Comparison of ENCODE assay signal across 22 cellular contexts in the genomic region with DNA sequence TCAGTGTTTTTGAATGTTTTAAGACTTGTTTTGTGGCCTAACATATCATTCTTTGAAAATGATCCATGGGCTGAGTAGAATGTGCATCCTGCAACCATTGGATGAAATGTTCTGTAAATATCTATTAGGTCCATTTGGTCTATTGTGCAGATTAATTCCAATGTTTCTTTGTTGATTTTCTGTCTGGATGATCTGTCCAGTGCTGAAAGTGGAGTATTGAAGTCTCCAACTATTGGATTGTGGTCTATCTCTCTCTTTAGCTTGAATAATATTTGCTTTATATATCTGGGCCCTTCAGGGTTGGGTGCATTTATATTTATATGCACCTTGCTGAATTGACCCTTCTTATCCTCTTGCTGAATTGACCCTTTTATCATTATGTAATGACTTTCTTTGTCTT.
"Had no signal": no experiment of that assay in that cellular context is flagged by ENCODE, and none has a peak within 500 bp of the region (broad histone marks: within the 10 kb centered on the region; RNA-seq: fewer than 3 reads in every experiment).

No MANE protein-coding gene starts in this region.

- H3K27ac ChIP-seq: coronary artery, dorsolateral prefrontal cortex, esophagus muscularis mucosa, foreskin keratinocyte, gastroesophageal sphincter, heart left ventricle, hepatocyte, left ventricle myocardium inferior, lower lobe of right lung had no signal

- FAIRE-seq: endothelial cell of umbilical vein, kidney had no signal

- DNase-seq: dermis blood vessel endothelial cell; dorsolateral prefrontal cortex; effector CD4-positive, alpha-beta T cell; effector memory CD4-positive, alpha-beta T cell; foreskin keratinocyte; heart left ventricle; hypothalamus; immature natural killer cell; islet precursor cell; kidney; kidney glomerular epithelial cell; left colon; left ventricle myocardium inferior; lower lobe of right lung; mesenchymal stem cell; mucosa of descending colon had no signal

- H3K9me3 ChIP-seq: esophagus muscularis mucosa, gastroesophageal sphincter, heart left ventricle, left ventricle myocardium inferior, lower lobe of right lung, mucosa of descending colon had no signal

- H2AFZ ChIP-seq: hepatocyte had no signal

- H3K36me3 ChIP-seq: esophagus muscularis mucosa, gastroesophageal sphincter, heart left ventricle, left ventricle myocardium inferior, lower lobe of right lung had no signal

- H3K27me3 ChIP-seq: dorsolateral prefrontal cortex, esophagus muscularis mucosa, foreskin keratinocyte, gastroesophageal sphincter, heart left ventricle, hepatocyte had no signal

- ATAC-seq: foreskin keratinocyte, gastroesophageal sphincter, heart left ventricle, left colon, left lobe of liver, lower lobe of right lung, mucosa of descending colon had no signal

- H3K4me2 ChIP-seq: hepatocyte had no signal

- H3K79me2 ChIP-seq: hepatocyte had no signal

- H3K4me3 ChIP-seq: coronary artery, dorsolateral prefrontal cortex, esophagus muscularis mucosa, gastroesophageal sphincter, heart left ventricle, hepatocyte, left ventricle myocardium inferior, lower lobe of right lung, mucosa of descending colon had no signal

- H3K4me1 ChIP-seq: esophagus muscularis mucosa, foreskin keratinocyte, gastroesophageal sphincter, heart left ventricle, left ventricle myocardium inferior, lower lobe of right lung had no signal
